ENCODE assay signal across 1 cellular context in the genomic region with DNA sequence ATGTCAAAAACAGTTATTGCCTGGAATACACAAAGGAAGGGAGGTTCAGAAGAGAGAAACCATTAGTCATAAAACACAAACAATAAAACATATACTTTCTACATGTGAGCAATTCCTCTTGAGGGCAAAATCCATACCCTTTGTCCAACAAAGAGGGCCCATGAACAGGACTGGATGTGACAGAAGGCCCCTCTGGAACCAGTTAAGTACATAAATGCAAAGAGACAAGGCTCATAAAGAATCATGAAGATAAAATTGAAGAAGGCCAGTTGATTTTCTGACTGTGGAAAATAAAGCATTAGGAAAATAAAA.
TF ChIP-seq lines count a peak whose summit lies in the region.

No MANE protein-coding gene starts in this region.

TF ChIP-seq in GM12878, 131 proteins besides CTCF, POLR2A, EP300 and RAD21 (continued from another document):
- TF ChIP-seq, protein P1, sequence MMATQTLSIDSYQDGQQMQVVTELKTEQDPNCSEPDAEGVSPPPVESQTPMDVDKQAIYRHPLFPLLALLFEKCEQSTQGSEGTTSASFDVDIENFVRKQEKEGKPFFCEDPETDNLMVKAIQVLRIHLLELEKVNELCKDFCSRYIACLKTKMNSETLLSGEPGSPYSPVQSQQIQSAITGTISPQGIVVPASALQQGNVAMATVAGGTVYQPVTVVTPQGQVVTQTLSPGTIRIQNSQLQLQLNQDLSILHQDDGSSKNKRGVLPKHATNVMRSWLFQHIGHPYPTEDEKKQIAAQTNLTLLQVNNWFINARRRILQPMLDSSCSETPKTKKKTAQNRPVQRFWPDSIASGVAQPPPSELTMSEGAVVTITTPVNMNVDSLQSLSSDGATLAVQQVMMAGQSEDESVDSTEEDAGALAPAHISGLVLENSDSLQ (IDR thresholded peaks at IDR 0.05): no peak
- TF ChIP-seq ZZZ3 (IDR thresholded peaks at IDR 0.05; ENCODE audit: control insufficient read depth, insufficient read length, low read depth) (no peak), KAT2A (conservative IDR thresholded peaks at IDR 0.05; ENCODE audit: control insufficient read depth, low read depth, low read length) (no peak), PAX5 (IDR thresholded peaks at IDR 0.05; ENCODE audit: borderline replicate concordance, low read depth, low read length) (no peak), NR2C2 (IDR thresholded peaks at IDR 0.05; ENCODE audit: borderline replicate concordance, control insufficient read depth, insufficient read length, low read depth) (no peak), SIX5 (IDR thresholded peaks at IDR 0.05; ENCODE audit: low read depth, low read length, severe bottlenecking) (no peak), GATAD2B (conservative IDR thresholded peaks at IDR 0.05; ENCODE audit: low read depth) (no peak), YY1 (IDR thresholded peaks at IDR 0.05; ENCODE audit: low read depth, low read length) (no peak)
- TF ChIP-seq, protein P2, sequence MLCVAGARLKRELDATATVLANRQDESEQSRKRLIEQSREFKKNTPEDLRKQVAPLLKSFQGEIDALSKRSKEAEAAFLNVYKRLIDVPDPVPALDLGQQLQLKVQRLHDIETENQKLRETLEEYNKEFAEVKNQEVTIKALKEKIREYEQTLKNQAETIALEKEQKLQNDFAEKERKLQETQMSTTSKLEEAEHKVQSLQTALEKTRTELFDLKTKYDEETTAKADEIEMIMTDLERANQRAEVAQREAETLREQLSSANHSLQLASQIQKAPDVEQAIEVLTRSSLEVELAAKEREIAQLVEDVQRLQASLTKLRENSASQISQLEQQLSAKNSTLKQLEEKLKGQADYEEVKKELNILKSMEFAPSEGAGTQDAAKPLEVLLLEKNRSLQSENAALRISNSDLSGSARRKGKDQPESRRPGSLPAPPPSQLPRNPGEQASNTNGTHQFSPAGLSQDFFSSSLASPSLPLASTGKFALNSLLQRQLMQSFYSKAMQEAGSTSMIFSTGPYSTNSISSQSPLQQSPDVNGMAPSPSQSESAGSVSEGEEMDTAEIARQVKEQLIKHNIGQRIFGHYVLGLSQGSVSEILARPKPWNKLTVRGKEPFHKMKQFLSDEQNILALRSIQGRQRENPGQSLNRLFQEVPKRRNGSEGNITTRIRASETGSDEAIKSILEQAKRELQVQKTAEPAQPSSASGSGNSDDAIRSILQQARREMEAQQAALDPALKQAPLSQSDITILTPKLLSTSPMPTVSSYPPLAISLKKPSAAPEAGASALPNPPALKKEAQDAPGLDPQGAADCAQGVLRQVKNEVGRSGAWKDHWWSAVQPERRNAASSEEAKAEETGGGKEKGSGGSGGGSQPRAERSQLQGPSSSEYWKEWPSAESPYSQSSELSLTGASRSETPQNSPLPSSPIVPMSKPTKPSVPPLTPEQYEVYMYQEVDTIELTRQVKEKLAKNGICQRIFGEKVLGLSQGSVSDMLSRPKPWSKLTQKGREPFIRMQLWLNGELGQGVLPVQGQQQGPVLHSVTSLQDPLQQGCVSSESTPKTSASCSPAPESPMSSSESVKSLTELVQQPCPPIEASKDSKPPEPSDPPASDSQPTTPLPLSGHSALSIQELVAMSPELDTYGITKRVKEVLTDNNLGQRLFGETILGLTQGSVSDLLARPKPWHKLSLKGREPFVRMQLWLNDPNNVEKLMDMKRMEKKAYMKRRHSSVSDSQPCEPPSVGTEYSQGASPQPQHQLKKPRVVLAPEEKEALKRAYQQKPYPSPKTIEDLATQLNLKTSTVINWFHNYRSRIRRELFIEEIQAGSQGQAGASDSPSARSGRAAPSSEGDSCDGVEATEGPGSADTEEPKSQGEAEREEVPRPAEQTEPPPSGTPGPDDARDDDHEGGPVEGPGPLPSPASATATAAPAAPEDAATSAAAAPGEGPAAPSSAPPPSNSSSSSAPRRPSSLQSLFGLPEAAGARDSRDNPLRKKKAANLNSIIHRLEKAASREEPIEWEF (IDR thresholded peaks at IDR 0.05; ENCODE audit: insufficient replicate concordance, low read depth, low read length): no peak
